ENCODE assay signal across 1 cellular context in genomic region chr19:11268783-11269267, GRCh38.
A peak's percentile ranks its signal among the peaks of the same experiment; 100 is the strongest.
TF ChIP-seq lines count a peak whose summit lies in the region.

No MANE protein-coding gene starts in this region.

TF ChIP-seq in K562, 482 proteins besides CTCF, POLR2A, EP300 and RAD21 (continued from another document and continues in another):
- TF ChIP-seq ZNF324 (CRISPR knock-in tag; IDR thresholded peaks at IDR 0.05) (no peak), RFX7 (CRISPR knock-in tag; IDR thresholded peaks at IDR 0.05) (no peak), NR2C2 (CRISPR knock-in tag; IDR thresholded peaks at IDR 0.05) (peak; percentile 57; the same call in 1 of the 2 replicates), NR2C2 (tag; IDR thresholded peaks at IDR 0.05) (0 out of 2 replicates have a peak, but pooled peaks have one; percentile 24), ATF3 (IDR thresholded peaks at IDR 0.05) (0 out of 2 replicates have a peak, but pooled peaks have one; percentile 9), ATF3 (CRISPR knock-in tag; conservative IDR thresholded peaks at IDR 0.05) (no peak), BRCA1 (IDR thresholded peaks at IDR 0.05) (no peak), BRCA1 (CRISPR knock-in tag; IDR thresholded peaks at IDR 0.05) (no peak), LEF1 (IDR thresholded peaks at IDR 0.05) (0 out of 2 replicates have a peak, but pooled peaks have one; percentile 9), MEF2A (IDR thresholded peaks at IDR 0.05; ENCODE audit: control insufficient read depth, low read depth, low read length) (0 out of 2 replicates have a peak, but pooled peaks have one; percentile 10), ZNF121 (CRISPR knock-in tag; conservative IDR thresholded peaks at IDR 0.05) (peak; percentile 63), HEY1 (CRISPR knock-in tag; IDR thresholded peaks at IDR 0.05; ENCODE audit: borderline replicate concordance) (no peak), HDAC1 (IDR thresholded peaks at IDR 0.05) (peak in 1 of 2 experiments; percentile 38; a peak in 2 of 4 replicates), CGGBP1 (CRISPR knock-in tag; IDR thresholded peaks at IDR 0.05) (no peak), JUN (IDR thresholded peaks at IDR 0.05; ENCODE audit: borderline replicate concordance, low read depth, low read length) (no peak), JUN (CRISPR knock-in tag; IDR thresholded peaks at IDR 0.05; ENCODE audit: borderline replicate concordance) (no peak), THRB (CRISPR knock-in tag; conservative IDR thresholded peaks at IDR 0.05) (no peak), ATF7 (IDR thresholded peaks at IDR 0.05) (peak; percentile 41; the same call in 1 of the 2 replicates), HCFC1 (IDR thresholded peaks at IDR 0.05; ENCODE audit: low read depth, low read length) (no peak), SP1 (CRISPR knock-in tag; IDR thresholded peaks at IDR 0.05) (peak; percentile 64; the same call in 1 of the 2 replicates), ZNF124 (CRISPR knock-in tag; IDR thresholded peaks at IDR 0.05) (no peak), CREM (IDR thresholded peaks at IDR 0.05; ENCODE audit: low read depth) (peak; percentile 66; the same call in 1 of the 2 replicates), ZKSCAN8 (CRISPR knock-in tag; IDR thresholded peaks at IDR 0.05) (peak; percentile 21; the same call in 1 of the 2 replicates), ZNF143 (CRISPR knock-in tag; IDR thresholded peaks at IDR 0.05) (no peak), ZNF384 (IDR thresholded peaks at IDR 0.05; ENCODE audit: low read depth, low read length) (peak; percentile 61), BCOR (IDR thresholded peaks at IDR 0.05) (peak; percentile 98), STAT5B (CRISPR knock-in tag; IDR thresholded peaks at IDR 0.05) (no peak), PBX2 (CRISPR knock-in tag; IDR thresholded peaks at IDR 0.05; ENCODE audit: low read depth) (no peak), PBX2 (tag; conservative IDR thresholded peaks at IDR 0.05; ENCODE audit: low read depth) (no peak), NFIX (CRISPR knock-in tag; IDR thresholded peaks at IDR 0.05; ENCODE audit: low read depth) (peak; percentile 6; the same call in 1 of the 2 replicates), BRF2 (IDR thresholded peaks at IDR 0.05; ENCODE audit: borderline replicate concordance, insufficient read depth, insufficient read length) (no peak), ESRRA (IDR thresholded peaks at IDR 0.05; ENCODE audit: borderline replicate concordance, low read depth) (peak; percentile 34; the same call in 1 of the 2 replicates), ADNP (tag; IDR thresholded peaks at IDR 0.05) (peak; percentile 93), MTA2 (IDR thresholded peaks at IDR 0.05; ENCODE audit: low read depth) (peak; percentile 52; the same call in 1 of the 2 replicates), ZBTB33 (CRISPR knock-in tag; IDR thresholded peaks at IDR 0.05) (0 out of 2 replicates have a peak, but pooled peaks have one; percentile 32), GATA2 (CRISPR knock-in tag; IDR thresholded peaks at IDR 0.05) (peak; percentile 79), RBM25 (IDR thresholded peaks at IDR 0.05; ENCODE audit: low read depth, low read length, severe bottlenecking) (peak; percentile 99), ZBTB5 (IDR thresholded peaks at IDR 0.05) (no peak), CBX1 (IDR thresholded peaks at IDR 0.05; ENCODE audit: low read depth) (peak; percentile 76; the same call in 1 of the 2 replicates), ID3 (CRISPR knock-in tag; IDR thresholded peaks at IDR 0.05) (no peak), ID3 (tag; IDR thresholded peaks at IDR 0.05) (peak; percentile 69), TCF3 (CRISPR knock-in tag; IDR thresholded peaks at IDR 0.05) (peak; percentile 84), ZNF41 (CRISPR knock-in tag; conservative IDR thresholded peaks at IDR 0.05) (no peak), PTBP1 (IDR thresholded peaks at IDR 0.05; ENCODE audit: low read depth, low read length) (peak; percentile 86; the same call in 1 of the 2 replicates), ZBED1 (IDR thresholded peaks at IDR 0.05) (no peak), SRSF7 (optimal IDR thresholded peaks at IDR 0.05; ENCODE audit: low read depth, low read length) (no peak), CBFA2T3 (IDR thresholded peaks at IDR 0.05) (peak; percentile 88), MXD1 (CRISPR knock-in tag; IDR thresholded peaks at IDR 0.05; ENCODE audit: borderline replicate concordance, poor library complexity, severe bottlenecking) (no peak), ZFP36 (IDR thresholded peaks at IDR 0.05; ENCODE audit: low read depth, low read length, partially characterized antibody) (no peak), ZNF280B (CRISPR knock-in tag; IDR thresholded peaks at IDR 0.05) (no peak), BHLHE40 (IDR thresholded peaks at IDR 0.05; ENCODE audit: low read length) (no peak), ZNF589 (CRISPR knock-in tag; IDR thresholded peaks at IDR 0.05; ENCODE audit: low read depth) (peak; percentile 60; the same call in 1 of the 2 replicates), DLX4 (CRISPR knock-in tag; IDR thresholded peaks at IDR 0.05) (no peak), DDX20 (tag; IDR thresholded peaks at IDR 0.05; ENCODE audit: low read depth) (no peak), MYC (IDR thresholded peaks at IDR 0.05; ENCODE audit: low read depth, low read length) (peak; percentile 19; the same call in 1 of the 2 replicates), MYC (CRISPR knock-in tag; IDR thresholded peaks at IDR 0.05; ENCODE audit: borderline replicate concordance, low read depth) (no peak), HDGF (IDR thresholded peaks at IDR 0.05) (0 out of 2 replicates have a peak, but pooled peaks have one; percentile 38), RCOR1 (IDR thresholded peaks at IDR 0.05; ENCODE audit: borderline replicate concordance in 1 of 2, low read depth in 2 of 2, low read length in 2 of 2) (peak; percentile 32 to 75; a peak in 2 of 4 replicates), WHSC1 (IDR thresholded peaks at IDR 0.05; ENCODE audit: low read length) (no peak)
